ENCODE assay signal across 14 cellular contexts in the genomic region with DNA sequence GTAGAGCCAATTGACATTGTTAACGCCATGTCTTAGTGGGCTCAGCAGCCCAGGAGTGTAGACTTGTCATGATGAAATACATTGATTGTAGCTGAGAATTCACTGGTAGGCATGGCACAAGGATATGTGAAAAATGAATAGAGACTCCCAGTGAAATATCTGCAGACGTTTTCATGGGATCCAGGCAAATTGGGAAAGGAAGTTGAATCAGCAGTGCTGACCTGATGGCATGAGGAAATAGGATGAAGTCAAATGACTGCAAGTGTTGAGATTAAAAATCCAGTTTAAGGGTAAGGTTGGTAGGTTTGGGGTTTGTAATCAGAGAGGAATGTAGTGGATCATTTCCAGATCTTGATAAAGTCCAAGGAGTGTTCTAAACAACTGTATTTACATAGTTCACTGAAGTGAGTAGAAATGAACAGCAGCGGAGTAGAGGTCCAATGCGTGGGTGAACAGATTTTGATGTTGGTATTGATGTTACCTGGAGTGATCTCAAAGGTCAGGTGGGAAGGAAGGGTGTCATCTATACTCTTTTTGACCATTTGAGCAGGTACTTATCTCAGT. TPM values are rescaled to one million over a fixed set of nuclear protein-coding genes. Genes with fewer than 3 reads are reported as not detected.
DNase-seq lines count a peak whose midpoint lies in the region; ATAC-seq, FAIRE-seq and TF ChIP-seq lines count a peak whose summit lies in the region.
"Had no signal": no experiment of that assay in that cellular context is flagged by ENCODE, and none has a peak within 500 bp of the region (broad histone marks: within the 10 kb centered on the region; RNA-seq: fewer than 3 reads in every experiment).

No MANE protein-coding gene starts in this region.

- H3K18ac ChIP-seq in neuronal stem cell (ENCODE audit: low read length): no peak overlapping the region

- intact Hi-C loops in Panc1 (cut with micrococcal nuclease; ENCODE audit: unreplicated experiment): no loop called here
- intact Hi-C loops in pancreas (cut with DNase I): no loop called here
- intact Hi-C loops in natural killer cell (cut with micrococcal nuclease): no loop called here
- intact Hi-C loops in activated naive CD4-positive, alpha-beta T cell treated with anti-CD3 and anti-CD28 coated beads for 36 hours (cut with micrococcal nuclease): no loop called here

- ATAC-seq in Panc1: peak; percentile 92
- peak; percentile 75 to 90 (median 88) for ATAC-seq in pancreas
- ATAC-seq in natural killer cell: no peak

- no peak overlapping the region for H3K4me3 Mint-ChIP-seq in natural killer cell
- H3K4me3 Mint-ChIP-seq in activated naive CD4-positive, alpha-beta T cell treated with anti-CD3 and anti-CD28 coated beads for 36 hours: no peak overlapping the region
- H3K4me3 Mint-ChIP-seq: activated B cell treated with CpG ODN at 0.5 μM for 24 hours had no signal

- no peak overlapping the region for H4K91ac ChIP-seq in neuronal stem cell (ENCODE audit: low read depth, low read length, poor library complexity)

- no peak overlapping the region for H3K9ac ChIP-seq in neuronal stem cell (ENCODE audit: low read depth, low read length, poor library complexity)

- H3K36me3 Mint-ChIP-seq in natural killer cell: no peaks in the 10 kb centered on the region
- peaks cover 26% of the 10 kb centered on the region for H3K36me3 Mint-ChIP-seq in activated naive CD4-positive, alpha-beta T cell treated with anti-CD3 and anti-CD28 coated beads for 36 hours (ENCODE audit: low read depth)

- no peak overlapping the region for H3K23ac ChIP-seq in neuronal stem cell (ENCODE audit: low read depth, low read length, poor library complexity)

- POLR2A ChIA-PET in Panc1 (lab: Charles Lee): no interaction called here

- DNase-seq in GM04504 (ENCODE audit: low read depth) (peak; percentile 67), Panc1 (ENCODE audit: low read depth, low spot score) (peak; percentile 90), epithelial cell of proximal tubule (ENCODE audit: low read depth) (peak; percentile 80), pancreas (no peak), natural killer cell (no peak), OCI-M2 (lab: John Stamatoyannopoulos, UW; ENCODE audit: unreplicated experiment) (no peak), neuronal stem cell (ENCODE audit: low spot score) (no peak)
- DNase-seq in activated naive CD4-positive, alpha-beta T cell treated with anti-CD3 and anti-CD28 coated beads for 36 hours: no peak
- DNase-seq: activated B cell treated with CpG ODN at 0.5 μM for 24 hours; activated gamma-delta T cell treated with Interleukin-2 at 50 U/mL for 16 hours; DMS79; effector CD8-positive, alpha-beta T cell had no signal

- no peak overlapping the region for H2AFZ ChIP-seq in neuronal stem cell (ENCODE audit: low read length)

- H3K4me2 ChIP-seq in neuronal stem cell (ENCODE audit: insufficient read depth, low read length, poor library complexity, severe bottlenecking): no peak overlapping the region

- no peaks in the 10 kb centered on the region for H3K9me3 Mint-ChIP-seq in natural killer cell
- H3K9me3 Mint-ChIP-seq in activated naive CD4-positive, alpha-beta T cell treated with anti-CD3 and anti-CD28 coated beads for 36 hours: no peaks in the 10 kb centered on the region
- H3K9me3 Mint-ChIP-seq: activated B cell treated with CpG ODN at 0.5 μM for 24 hours had no signal

- no peak for FAIRE-seq in pancreas (lab: Jason Lieb, UNC)

- H2BK120ac ChIP-seq in neuronal stem cell (ENCODE audit: low read depth, low read length): no peak overlapping the region

- no peak overlapping the region for H4K8ac ChIP-seq in neuronal stem cell (ENCODE audit: low read depth, low read length)

- TF ChIP-seq CTCF in Panc1 (IDR thresholded peaks at IDR 0.05): no peak
- no peak for TF ChIP-seq CTCF in epithelial cell of proximal tubule (conservative IDR thresholded peaks at IDR 0.05; ENCODE audit: low read depth, low read length)
- TF ChIP-seq CTCF in pancreas (IDR thresholded peaks at IDR 0.05): no peak
- no peak for TF ChIP-seq CTCF in natural killer cell (IDR thresholded peaks at IDR 0.05)

- H3K9me3 ChIP-seq in Panc1 (ENCODE audit: control insufficient read depth, insufficient read depth, low read depth, low read length): no peaks in the 10 kb centered on the region
- no peaks in the 10 kb centered on the region for H3K9me3 ChIP-seq in pancreas
- H3K9me3 ChIP-seq in neuronal stem cell (replicated peaks in 1 of 2; ENCODE audit: control insufficient read depth in 2 of 2, insufficient read depth in 1 of 2, low read depth in 1 of 2, low read length in 2 of 2): no peaks in the 10 kb centered on the region
- H3K9me3 ChIP-seq: vagina had no signal

- no peak overlapping the region for H3K4me3 ChIP-seq in Panc1 (ENCODE audit: low read depth in 2 of 2, low read length in 2 of 2)
- H3K4me3 ChIP-seq in epithelial cell of proximal tubule (ENCODE audit: low read depth, low read length): no peak overlapping the region
- H3K4me3 ChIP-seq in pancreas: no peak overlapping the region
- H3K4me3 ChIP-seq in neuronal stem cell (ENCODE audit: low read length in 2 of 2): no peak overlapping the region
- H3K4me3 ChIP-seq: vagina had no signal

- H3K79me1 ChIP-seq in neuronal stem cell (ENCODE audit: low read depth, low read length): no peaks in the 10 kb centered on the region

- in situ Hi-C loops in Panc1 (cut with HindIII; ENCODE audit: low pct_unique_long_range_greater_than_20kb, low sequenced_read_pairs): no loop called here

- H3K36me3 ChIP-seq in Panc1 (ENCODE audit: control insufficient read depth, insufficient read depth, low read length): no peaks in the 10 kb centered on the region
- H3K36me3 ChIP-seq in pancreas: peaks cover 0 to 18% (median 3%) of the 10 kb centered on the region in 3 donors
- H3K36me3 ChIP-seq in neuronal stem cell (replicated peaks in 1 of 2; ENCODE audit: control insufficient read depth in 2 of 2, insufficient read depth in 2 of 2, low read length in 2 of 2): peaks cover 3 to 23% of the 10 kb centered on the region in 2 donors

- H3K27ac ChIP-seq in Panc1 (ENCODE audit: low read length): peak overlapping the region; percentile 51
- peak overlapping the region in 3 of 4 donors; percentile 5 to 64 (median 41) for H3K27ac ChIP-seq in pancreas
- H3K27ac ChIP-seq in neuronal stem cell (replicated peaks; ENCODE audit: low read length): no peak overlapping the region
- H3K27ac ChIP-seq: vagina had no signal

- 45 to 48% methylated on average over 4 of the region's 4 CpGs for WGBS in pancreas, 2 donors
- no CpG with 5 or more reads among the region's 4 CpGs for WGBS in neuronal stem cell (ENCODE audit: extremely low coverage in 2 of 2, insufficient read length in 2 of 2, insufficient replicate concordance in 1 of 2), 2 donors

- no peaks in the 10 kb centered on the region for H3K27me3 Mint-ChIP-seq in natural killer cell (ENCODE audit: low read depth in 2 of 2)
- H3K27me3 Mint-ChIP-seq in activated naive CD4-positive, alpha-beta T cell treated with anti-CD3 and anti-CD28 coated beads for 36 hours (ENCODE audit: low read depth): no peaks in the 10 kb centered on the region
- H3K27me3 Mint-ChIP-seq: activated B cell treated with CpG ODN at 0.5 μM for 24 hours, progenitor cell of endocrine pancreas had no signal

- CTCF ChIA-PET in Panc1 (lab: Charles Lee): no interaction called here
- CTCF ChIA-PET in activated naive CD4-positive, alpha-beta T cell treated with anti-CD3 and anti-CD28 coated beads for 36 hours (lab: Charles Lee): no interaction called here

- H3K4me1 ChIP-seq in Panc1 (ENCODE audit: control insufficient read depth, insufficient read depth, low read length): peaks cover 10% of the 10 kb centered on the region
- peaks cover 0 to 4% (median 0%) of the 10 kb centered on the region in 3 donors for H3K4me1 ChIP-seq in pancreas
- H3K4me1 ChIP-seq in neuronal stem cell (ENCODE audit: control insufficient read depth in 2 of 2, insufficient read depth in 1 of 2, low read depth in 1 of 2, low read length in 2 of 2): no peaks in the 10 kb centered on the region
- H3K4me1 ChIP-seq: vagina had no signal

- H2BK15ac ChIP-seq in neuronal stem cell (ENCODE audit: low read length): no peak overlapping the region

- no peak overlapping the region for H2AK5ac ChIP-seq in neuronal stem cell (ENCODE audit: low read depth, low read length)

- no peaks in the 10 kb centered on the region for H3K4me1 Mint-ChIP-seq in natural killer cell
- H3K4me1 Mint-ChIP-seq in activated naive CD4-positive, alpha-beta T cell treated with anti-CD3 and anti-CD28 coated beads for 36 hours (ENCODE audit: low read depth): peaks cover 11% of the 10 kb centered on the region

- H3K4ac ChIP-seq in neuronal stem cell (ENCODE audit: low read length): no peak overlapping the region

- no peak overlapping the region for H2BK5ac ChIP-seq in neuronal stem cell (ENCODE audit: low read length)

- BruUV-seq in Panc1 (replicated peaks; lab: Mats Ljungman, UMichigan): no TSS peak

- no peaks in the 10 kb centered on the region for H3K27me3 ChIP-seq in Panc1 (ENCODE audit: control insufficient read depth, insufficient read depth, low read length)
- no peaks in the 10 kb centered on the region for H3K27me3 ChIP-seq in pancreas
- no peaks in the 10 kb centered on the region for H3K27me3 ChIP-seq in neuronal stem cell (ENCODE audit: control insufficient read depth in 3 of 3, insufficient read depth in 3 of 3, low read depth in 1 of 3, low read length in 3 of 3)
- H3K27me3 ChIP-seq: vagina had no signal

- no peak overlapping the region for H2BK12ac ChIP-seq in neuronal stem cell (ENCODE audit: low read length)

- no peak overlapping the region for H3K27ac Mint-ChIP-seq in natural killer cell
- H3K27ac Mint-ChIP-seq in activated naive CD4-positive, alpha-beta T cell treated with anti-CD3 and anti-CD28 coated beads for 36 hours: no peak overlapping the region
- H3K27ac Mint-ChIP-seq: activated B cell treated with CpG ODN at 0.5 μM for 24 hours, progenitor cell of endocrine pancreas had no signal

- H3K14ac ChIP-seq in neuronal stem cell (ENCODE audit: low read length): no peak overlapping the region

RNA-seq across cellular contexts. Expression of a gene that starts 24.6 kb away (rescaled TPM):
- total RNA-seq in Panc1 (2021; ENCODE audit: unreplicated experiment) (9.9 TPM), epithelial cell of proximal tubule (6.3 and 9.1 TPM in 2 replicates), pancreas (10 to 100 TPM in 5 of 6 donors, 1 to 10 TPM in 1; 8.2 to 23.0 (median 14.2) TPM), natural killer cell (10 to 100 TPM in 2 of 3 donors, 1 to 10 TPM in 1; 9.5 to 20.5 (median 13.9) TPM)
- 8.4 TPM for polyA plus RNA-seq in Panc1 (2012; ENCODE audit: insufficient read length)
- 10 to 100 TPM in 1 of 2 donors, 1 to 10 TPM in 1; 7.9 to 15.6 TPM for polyA plus RNA-seq in pancreas
- 10 to 100 TPM; 14.3 to 19.3 TPM for total RNA-seq in activated naive CD4-positive, alpha-beta T cell treated with anti-CD3 and anti-CD28 coated beads for 36 hours
- polyA plus RNA-seq in neuronal stem cell (2013, experiment 1 of 2): 7.2 TPM
- 7.2 TPM for polyA plus RNA-seq in neuronal stem cell (2013, experiment 2 of 2)

Comparison
In these comparisons a context has a peak if more than half of its experiments do, and no peak if none do; other contexts are left out.
1. DNase-seq: peak in GM04504 (single experiment), Panc1 (single experiment) and epithelial cell of proximal tubule (single experiment); none in pancreas (0 of 6), natural killer cell (single experiment), OCI-M2 (single experiment), activated naive CD4-positive, alpha-beta T cell treated with anti-CD3 and anti-CD28 coated beads for 36 hours (single experiment) and neuronal stem cell (single experiment).
2. ATAC-seq: peak in Panc1 (single experiment) and pancreas (4 of 4); none in natural killer cell (0 of 3).